In genomic region chr9:134159566-134160245, GRCh38 we compare ENCODE assay signal across 29 cellular contexts. TPM values are rescaled to one million over a fixed set of nuclear protein-coding genes. Genes with fewer than 3 reads are reported as not detected.
"Had no signal": no experiment of that assay in that cellular context is flagged by ENCODE, and none has a peak within 500 bp of the region (broad histone marks: within the 10 kb centered on the region; RNA-seq: fewer than 3 reads in every experiment).

No MANE protein-coding gene starts in this region.

- H3K27ac ChIP-seq: esophagus muscularis mucosa, foreskin keratinocyte, heart left ventricle, right lobe of liver, testis had no signal

- H3K27ac Mint-ChIP-seq: activated CD8-positive, alpha-beta memory T cell treated with anti-CD3 and anti-CD28 coated beads, Interleukin-2, amount 10 ng/mL, durations not matched to agents 7 days and 5 days; activated CD8-positive, alpha-beta T cell treated with anti-CD3 and anti-CD28 coated beads for 36 hours; activated naive CD4-positive, alpha-beta T cell treated with anti-CD3 and anti-CD28 coated beads, Interleukin-2, amount 50 U/mL, for 72 hours; activated T-helper 2 cell treated with anti-CD3 and anti-CD28 coated beads, Interferon-gamma antibody, Interleukin-2, Interleukin-4, amounts not matched to agents 10 μg/mL and 5 μg/mL and 100 μg/mL, durations not matched to agents 14 hours and 24 hours and 36 hours; dendritic cell treated with granulocyte-macrophage colony-stimulating factor and Interleukin-4, amounts not matched to agents 40 ng/mL and 50 ng/mL, for 4 days; mesothelial cell of epicardium had no signal

- DNase-seq: activated CD4-positive, alpha-beta T cell treated with anti-CD3 and anti-CD28 coated beads, Interleukin-2, amount 50 U/mL, for 1 hour; activated CD4-positive, CD25-positive, alpha-beta regulatory T cell treated with anti-CD3 and anti-CD28 coated beads, Interleukin-2, amount 50 U/mL, for 72 hours; activated CD8-positive, alpha-beta memory T cell treated with anti-CD3 and anti-CD28 coated beads, Interleukin-2, amount 10 ng/mL, durations not matched to agents 7 days and 5 days; activated CD8-positive, alpha-beta T cell treated with anti-CD3 and anti-CD28 coated beads for 36 hours; activated T-cell treated with anti-CD3 and anti-CD28 coated beads, Interleukin-2, amount 50 U/mL, for 48 hours; foreskin keratinocyte; heart left ventricle; hypothalamus; immature natural killer cell; kidney; naive B cell; stimulated activated CD4-positive, alpha-beta T cell treated with anti-CD3 and anti-CD28 coated beads, Interleukin-12 subunit alpha, Interleukin-12 subunit beta, amount 100 ng/mL, for 4 hours; stimulated activated CD4-positive, alpha-beta T cell treated with anti-CD3 and anti-CD28 coated beads, Interleukin-4, amount 100 ng/mL, for 4 hours; stimulated activated CD8-positive, alpha-beta memory T cell treated with anti-CD3 and anti-CD28 coated beads, Interleukin-4, amount 100 ng/mL, for 48 hours; stimulated activated naive B cell treated with anti-CD40 and anti-IgM and Interleukin-4, amounts not matched to agents 10 μg/mL and 1 μg/mL and 100 μg/mL, for 72 hours; T-helper 2 cell; testis; trophoblast cell had no signal

- H3K4me3 Mint-ChIP-seq: activated CD8-positive, alpha-beta memory T cell treated with anti-CD3 and anti-CD28 coated beads, Interleukin-2, amount 10 ng/mL, durations not matched to agents 7 days and 5 days; activated CD8-positive, alpha-beta T cell treated with anti-CD3 and anti-CD28 coated beads for 36 hours; central memory CD8-positive, alpha-beta T cell; dendritic cell treated with granulocyte-macrophage colony-stimulating factor and Interleukin-4, amounts not matched to agents 40 ng/mL and 50 ng/mL, for 4 days; immature natural killer cell; mesothelial cell of epicardium; stimulated activated naive B cell treated with anti-CD40 and anti-IgM and Interleukin-4, amounts not matched to agents 10 μg/mL and 1 μg/mL and 100 μg/mL, for 72 hours had no signal

- H3K27me3 Mint-ChIP-seq: activated CD8-positive, alpha-beta memory T cell treated with anti-CD3 and anti-CD28 coated beads, Interleukin-2, amount 10 ng/mL, durations not matched to agents 7 days and 5 days; activated CD8-positive, alpha-beta T cell treated with anti-CD3 and anti-CD28 coated beads for 36 hours; central memory CD8-positive, alpha-beta T cell; naive B cell; stimulated activated naive B cell treated with anti-CD40 and anti-IgM and Interleukin-4, amounts not matched to agents 10 μg/mL and 1 μg/mL and 100 μg/mL, for 72 hours had no signal

- ATAC-seq: activated CD8-positive, alpha-beta memory T cell treated with anti-CD3 and anti-CD28 coated beads, Interleukin-2, amount 10 ng/mL, durations not matched to agents 7 days and 5 days; activated CD8-positive, alpha-beta T cell treated with anti-CD3 and anti-CD28 coated beads for 36 hours; activated naive CD4-positive, alpha-beta T cell treated with anti-CD3 and anti-CD28 coated beads, Interleukin-2, amount 50 U/mL, for 72 hours; foreskin keratinocyte; heart left ventricle; right lobe of liver; stimulated activated naive B cell treated with anti-CD40 and anti-IgM and Interleukin-4, amounts not matched to agents 10 μg/mL and 1 μg/mL and 100 μg/mL, for 72 hours had no signal

- H3K9me3 ChIP-seq: esophagus muscularis mucosa, heart left ventricle, right lobe of liver, testis had no signal

- H3K9me3 Mint-ChIP-seq: activated CD8-positive, alpha-beta T cell treated with anti-CD3 and anti-CD28 coated beads for 36 hours; activated naive CD4-positive, alpha-beta T cell treated with anti-CD3 and anti-CD28 coated beads, Interleukin-2, amount 50 U/mL, for 72 hours; activated T-helper 2 cell treated with anti-CD3 and anti-CD28 coated beads, Interferon-gamma antibody, Interleukin-2, Interleukin-4, amounts not matched to agents 10 μg/mL and 5 μg/mL and 100 μg/mL, durations not matched to agents 14 hours and 24 hours and 36 hours; central memory CD8-positive, alpha-beta T cell; dendritic cell treated with granulocyte-macrophage colony-stimulating factor and Interleukin-4, amounts not matched to agents 40 ng/mL and 50 ng/mL, for 4 days; immature natural killer cell; mesothelial cell of epicardium had no signal

- H3K27me3 ChIP-seq: esophagus muscularis mucosa, foreskin keratinocyte, heart left ventricle, right lobe of liver, testis had no signal

RNA-seq across cellular contexts. Expression of gene RNU6ATAC, which starts 4.7 kb away (rescaled TPM):
- total RNA-seq: bronchial epithelial cell, foreskin keratinocyte, lower leg skin, omental fat pad, skeletal muscle tissue, testis had no signal
- polyA plus RNA-seq: foreskin keratinocyte, heart left ventricle, immature natural killer cell had no signal
